In genomic region chr1:40806724-40807675, GRCh38 we compare ENCODE assay signal across 21 cellular contexts. TPM values are rescaled to one million over a fixed set of nuclear protein-coding genes. Genes with fewer than 3 reads are reported as not detected.
DNase-seq lines count a peak whose midpoint lies in the region; ATAC-seq and TF ChIP-seq lines count a peak whose summit lies in the region.
"Had no signal": no experiment of that assay in that cellular context is flagged by ENCODE, and none has a peak within 500 bp of the region (broad histone marks: within the 10 kb centered on the region; RNA-seq: fewer than 3 reads in every experiment).

No MANE protein-coding gene starts in this region.

- H3K4me1 ChIP-seq in sigmoid colon = peaks cover 0 to 53% (median 38%) of the 10 kb centered on the region in 4 donors

- no peak overlapping the region for H3K4me3 Mint-ChIP-seq in endothelial cell (ENCODE audit: unreplicated experiment)

- H3K9me3 ChIP-seq in sigmoid colon (no peaks in the 10 kb centered on the region), MG63 (no peaks in the 10 kb centered on the region)
- H3K9me3 ChIP-seq: BLaER1 had no signal

- H3K36me3 Mint-ChIP-seq in endothelial cell (ENCODE audit: low read depth, unreplicated experiment) = peaks cover 3% of the 10 kb centered on the region

- H3K27me3 ChIP-seq in sigmoid colon = no peaks in the 10 kb centered on the region
- no peaks in the 10 kb centered on the region for H3K27me3 ChIP-seq in MG63
- H3K27me3 ChIP-seq: BLaER1 had no signal

- H3K27ac Mint-ChIP-seq in endothelial cell (ENCODE audit: unreplicated experiment) = peak overlapping the region; percentile 30

- no peaks in the 10 kb centered on the region for H3K9me3 Mint-ChIP-seq in endothelial cell (ENCODE audit: unreplicated experiment)

- TF ChIP-seq CTCF in endothelial cell (IDR thresholded peaks at IDR 0.05; ENCODE audit: unreplicated experiment) = no peak
- no peak for TF ChIP-seq CTCF in sigmoid colon (IDR thresholded peaks at IDR 0.05)

- no peak overlapping the region for H3K4me3 ChIP-seq in sigmoid colon
- H3K4me3 ChIP-seq in MG63 = no peak overlapping the region
- H3K4me3 ChIP-seq: BLaER1 had no signal

- no peaks in the 10 kb centered on the region for H3K36me3 ChIP-seq in sigmoid colon
- H3K36me3 ChIP-seq in MG63 = no peaks in the 10 kb centered on the region
- H3K36me3 ChIP-seq: BLaER1 had no signal

- H3K4me1 Mint-ChIP-seq in endothelial cell (ENCODE audit: unreplicated experiment) = peaks cover 15% of the 10 kb centered on the region

- DNase-seq in EH (ENCODE audit: low read depth) (peak; percentile 55), endothelial cell (ENCODE audit: low spot score) (no peak), left kidney (ENCODE audit: low read depth, low spot score) (peak; percentile 50), sigmoid colon (peak; percentile 84), left lobe of liver (ENCODE audit: low spot score) (no peak), NCI-H2107 (lab: John Stamatoyannopoulos, UW) (no peak), MG63 (no peak), epidermal melanocyte (ENCODE audit: insufficient read length, low spot score) (no peak)
- DNase-seq: activated naive CD4-positive, alpha-beta T cell; activated T-cell treated with anti-CD3 and anti-CD28 coated beads for 4 hours; head of caudate nucleus; islet precursor cell; NCI-H1048; NCI-H774; nucleus accumbens; small intestine; stimulated activated CD4-positive, alpha-beta T cell treated with anti-CD3 and anti-CD28 coated beads, Interleukin-4, amount 100 ng/mL, for 4 hours; SW 1271 had no signal

- peak overlapping the region; percentile 72 to 91 (median 76) for H3K27ac ChIP-seq in sigmoid colon
- H3K27ac ChIP-seq: BLaER1 had no signal

- no peak for TF ChIP-seq EP300 in sigmoid colon (IDR thresholded peaks at IDR 0.05)

- peaks cover 16% of the 10 kb centered on the region for H3K27me3 Mint-ChIP-seq in endothelial cell (ENCODE audit: unreplicated experiment)

- TF ChIP-seq POLR2A in sigmoid colon (IDR thresholded peaks at IDR 0.05) = no peak

- 81 to 85% methylated on average over 19 of the region's 19 CpGs for WGBS in sigmoid colon, 2 donors

- intact Hi-C loops in sigmoid colon (cut with DNase I) = no loop called here

- ATAC-seq in left lobe of liver = no peak

RNA-seq across cellular contexts. Expression of gene KCNQ4, which starts 23.4 kb away (rescaled TPM):
- total RNA-seq in endothelial cell (ENCODE audit: unreplicated experiment) (1.5 TPM), sigmoid colon (10 to 100 TPM in 1 of 4 donors, 1 to 10 TPM in 3; 4.8 to 10.8 (median 8.7) TPM), left lobe of liver (0.20 TPM)
- 1 to 10 TPM in 1 of 3 donors, under 1 TPM in 1, not detected in 1; 0.60 to 2.6 TPM for polyA plus RNA-seq in sigmoid colon
- total RNA-seq in MG63 (2014; rRNA removed; shearing (Covaris generic); ENCODE audit: low replicate concordance) = not detected in 2 replicates
- total RNA-seq: A172, H4 had no signal

RNA-seq across cellular contexts. Expression of gene CITED4, which starts 55.2 kb away (rescaled TPM):
- total RNA-seq in endothelial cell (ENCODE audit: unreplicated experiment) (3.6 TPM), sigmoid colon (10 to 100 TPM; 22.7 to 59.8 (median 36.9) TPM), left lobe of liver (29.9 TPM)
- 1 to 10 TPM in 1 of 3 donors, not detected in 2; 3.0 TPM for polyA plus RNA-seq in sigmoid colon
- 29.5 and 45.3 TPM in 2 replicates for total RNA-seq in MG63 (2014; rRNA removed; shearing (Covaris generic); ENCODE audit: low replicate concordance)

Comparison
In these comparisons a context has a peak if more than half of its experiments do, and no peak if none do; other contexts are left out.
1. DNase-seq: peak in EH (single experiment), left kidney (single experiment) and sigmoid colon (single experiment); none in endothelial cell (single experiment), left lobe of liver (single experiment), NCI-H2107 (single experiment), MG63 (single experiment) and epidermal melanocyte (single experiment).